Comparison of ENCODE assay signal across 8 cellular contexts in the genomic region with DNA sequence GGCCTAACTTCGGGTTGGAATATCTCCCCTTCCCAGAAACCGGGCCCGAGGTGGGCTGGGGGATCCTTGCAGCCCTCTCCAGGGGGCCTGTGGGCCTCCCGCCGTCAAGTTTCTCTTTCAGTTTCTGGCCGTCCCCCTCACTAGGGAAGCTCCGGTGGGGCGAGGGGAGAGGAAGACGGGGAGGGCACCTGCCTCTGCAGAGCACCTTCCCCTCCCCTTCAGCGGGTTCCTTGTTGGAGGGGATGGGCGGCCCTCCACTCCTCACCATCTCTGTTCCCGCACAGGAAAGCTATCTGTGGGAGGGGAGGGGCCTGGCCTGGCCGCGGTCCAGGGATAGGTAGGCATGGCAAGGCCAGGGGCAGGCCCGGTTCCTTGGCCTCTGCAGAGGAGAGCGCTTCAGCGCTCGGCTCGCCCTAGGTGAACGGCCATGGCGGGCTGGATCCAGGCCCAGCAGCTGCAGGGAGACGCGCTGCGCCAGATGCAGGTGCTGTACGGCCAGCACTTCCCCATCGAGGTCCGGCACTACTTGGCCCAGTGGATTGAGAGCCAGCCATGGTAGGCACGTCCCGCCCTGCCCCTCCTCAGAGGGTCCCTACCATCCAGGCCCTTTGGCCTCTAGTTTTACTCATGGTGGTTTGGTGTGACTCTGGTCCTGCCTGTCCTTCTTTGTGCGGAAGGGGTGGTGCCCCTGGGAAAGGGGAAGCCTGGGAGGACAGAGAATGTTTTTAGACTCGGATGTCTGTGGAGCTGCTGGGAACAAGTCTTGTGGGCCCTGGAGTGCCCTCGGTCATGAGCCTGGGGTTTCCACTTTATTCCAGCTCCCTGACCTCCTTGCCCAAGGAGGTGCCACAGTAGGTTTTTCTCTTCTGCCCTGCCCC. TPM values are rescaled to one million over a fixed set of nuclear protein-coding genes. Genes with fewer than 3 reads are reported as not detected.
DNase-seq lines count a peak whose midpoint lies in the region; ATAC-seq and TF ChIP-seq lines count a peak whose summit lies in the region.

No MANE protein-coding gene starts in this region.

- POLR2A ChIA-PET in A673 (lab: Charles Lee; ENCODE audit: low non-redundant PET) = no interaction called here

- H3K36me3 ChIP-seq in HUES6 (ENCODE audit: control insufficient read depth, insufficient read depth, low read length) = no peaks in the 10 kb centered on the region
- H3K36me3 ChIP-seq in sigmoid colon = peaks cover 0 to 22% (median 6%) of the 10 kb centered on the region in 4 donors
- no peaks in the 10 kb centered on the region for H3K36me3 ChIP-seq in A673 (ENCODE audit: insufficient read depth, low read length, poor library complexity, severe bottlenecking)

- no peak overlapping the region for H3K9ac ChIP-seq in HUES6 (ENCODE audit: low read length)

- peak overlapping the region; percentile 54 for H3K4me3 ChIP-seq in HUES6 (ENCODE audit: low read depth, low read length)
- peak overlapping the region; percentile 61 to 85 (median 64) for H3K4me3 ChIP-seq in sigmoid colon
- H3K4me3 ChIP-seq in A673 (ENCODE audit: low read depth, low read length, poor library complexity, severe bottlenecking) = no peak overlapping the region

- H3K27ac ChIP-seq in HUES6 (ENCODE audit: low read depth, low read length) (no peak overlapping the region), sigmoid colon (peak overlapping the region; percentile 92 to 97 (median 94)), A673 (ENCODE audit: low read depth, low read length, poor library complexity, severe bottlenecking) (no peak overlapping the region)

- TF ChIP-seq POLR2A in sigmoid colon (IDR thresholded peaks at IDR 0.05) = no peak

- DNase-seq in D341Med (ENCODE audit: low spot score) = peak; percentile 49
- DNase-seq in activated T-cell treated with anti-CD3 and anti-CD28 coated beads, Interleukin-2, amount 50 U/mL, for 1 hour = peak; percentile 65
- DNase-seq in cardiac septum (ENCODE audit: low spot score) = peak; percentile 84
- peak; percentile 75 for DNase-seq in sigmoid colon
- DNase-seq in cerebellar cortex (ENCODE audit: low spot score) = no peak
- DNase-seq in A673 (ENCODE audit: low spot score) = no peak

- H3K27me3 ChIP-seq in HUES6 (ENCODE audit: control insufficient read depth, insufficient read depth, low read length) (peaks cover 37% of the 10 kb centered on the region), sigmoid colon (no peaks in the 10 kb centered on the region), A673 (replicated peaks; ENCODE audit: insufficient read depth, low read depth, low read length, poor library complexity) (no peaks in the 10 kb centered on the region)

- 29 to 34% methylated on average over 32 of the region's 32 CpGs for WGBS in sigmoid colon, 2 donors

- peaks cover 20% of the 10 kb centered on the region for H3K4me1 ChIP-seq in HUES6 (ENCODE audit: control insufficient read depth, insufficient read depth, low read length)
- peaks cover 0 to 38% (median 35%) of the 10 kb centered on the region in 4 donors for H3K4me1 ChIP-seq in sigmoid colon
- H3K4me1 ChIP-seq in A673 (ENCODE audit: insufficient read depth, low read length, poor library complexity, severe bottlenecking) = no peaks in the 10 kb centered on the region

- BruUV-seq in A673 (replicated peaks; lab: Mats Ljungman, UMichigan) = no TSS peak

- intact Hi-C loops in cardiac septum (cut with DNase I) = loop anchor here (5.0 kb wide), 1 partner anchor 42 kb away; no protein-coding TSS in a partner anchor
- intact Hi-C loops in sigmoid colon (cut with DNase I) = loop anchor here (2.0 to 5.0 kb wide), 3 partner anchors 22 to 97 kb away; a partner anchor contains a TSS
- intact Hi-C loops in A673 (cut with micrococcal nuclease; ENCODE audit: unreplicated experiment) = no loop called here

- H3K9me3 ChIP-seq in HUES6 (ENCODE audit: control insufficient read depth, insufficient read depth, low read depth, low read length) (no peaks in the 10 kb centered on the region), sigmoid colon (no peaks in the 10 kb centered on the region), A673 (ENCODE audit: low read depth, low read length, poor library complexity, severe bottlenecking) (no peaks in the 10 kb centered on the region)

- no peak for TF ChIP-seq EP300 in sigmoid colon (IDR thresholded peaks at IDR 0.05)

- ATAC-seq in HG03039 (IDR thresholded peaks at IDR 0.05; ENCODE audit: unreplicated experiment) = no peak

- CTCF ChIA-PET in A673 (lab: Charles Lee) = no interaction called here

- TF ChIP-seq CTCF in sigmoid colon (IDR thresholded peaks at IDR 0.05) (no peak), A673 (conservative IDR thresholded peaks at IDR 0.05; ENCODE audit: low read depth, low read length) (no peak)

RNA-seq across cellular contexts. Expression of a gene that starts 0.9 kb away (rescaled TPM):
- total RNA-seq in cardiac septum (12.1 TPM), sigmoid colon (10 to 100 TPM; 57.2 to 91.0 (median 80.8) TPM), A673 (2021) (0.19 TPM in 1 of 2 replicates, not detected in the other)
- 10 to 100 TPM in 2 of 3 donors, 1 to 10 TPM in 1; 7.4 to 39.2 (median 13.2) TPM for polyA plus RNA-seq in sigmoid colon

RNA-seq across cellular contexts. Expression of a gene that starts 13.0 kb away (rescaled TPM):
- total RNA-seq in cardiac septum = 32.8 TPM
- total RNA-seq in sigmoid colon = 100 to 1,000 TPM in 1 of 4 donors, 10 to 100 TPM in 3; 93.5 to 117 (median 98.4) TPM
- polyA plus RNA-seq in sigmoid colon = 10 to 100 TPM; 11.3 to 37.5 (median 13.2) TPM
- total RNA-seq in A673 (2021) = 11.2 and 14.9 TPM in 2 replicates

Comparison
In these comparisons a context has a peak if more than half of its experiments do, and no peak if none do; other contexts are left out.
1. DNase-seq: peak in D341Med (single experiment), activated T-cell treated with anti-CD3 and anti-CD28 coated beads, Interleukin-2, amount 50 U/mL, for 1 hour (single experiment), cardiac septum (single experiment) and sigmoid colon (single experiment); none in cerebellar cortex (single experiment) and A673 (single experiment).
2. H3K27ac ChIP-seq: peak in sigmoid colon (4 of 4); none in HUES6 (single experiment) and A673 (single experiment).
3. RNA of a gene that starts 0.9 kb away (total RNA-seq): 57.2 to 91.0 TPM in sigmoid colon and 12.1 TPM in cardiac septum (single experiment); 0.19 TPM in A673; every median in the first group is over 10 times any median in the second.